ENCODE assay signal across 14 cellular contexts in the genomic region with DNA sequence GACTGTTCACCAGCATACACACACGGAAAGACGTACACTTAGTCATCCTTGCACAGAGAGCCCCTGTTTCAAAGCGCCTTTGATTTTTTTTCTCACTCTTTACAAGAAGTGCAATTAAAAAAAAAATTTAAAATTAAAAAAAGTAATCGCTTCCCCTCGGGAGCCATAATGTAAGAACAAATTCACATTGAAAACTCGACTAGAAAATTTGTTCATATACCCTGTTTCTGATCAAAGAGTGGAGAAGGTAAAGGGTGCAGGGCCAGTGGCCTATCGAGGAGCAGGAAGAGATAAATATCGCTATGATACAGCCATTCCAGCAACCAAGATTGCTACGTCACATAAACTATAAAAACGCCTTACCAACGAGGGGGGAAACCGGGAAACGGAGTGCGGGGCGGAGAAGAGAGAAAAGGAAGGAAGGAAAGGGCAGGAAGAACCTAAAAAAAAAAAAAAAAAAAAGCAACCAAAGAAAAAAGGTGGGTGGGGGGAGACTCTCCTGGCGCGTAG. TPM values are rescaled to one million over a fixed set of nuclear protein-coding genes. Genes with fewer than 3 reads are reported as not detected.
DNase-seq lines count a peak whose midpoint lies in the region; ATAC-seq and TF ChIP-seq lines count a peak whose summit lies in the region.
"Had no signal": no experiment of that assay in that cellular context is flagged by ENCODE, and none has a peak within 500 bp of the region (broad histone marks: within the 10 kb centered on the region; RNA-seq: fewer than 3 reads in every experiment).

No MANE protein-coding gene starts in this region.

- H3K27ac Mint-ChIP-seq in activated naive CD8-positive, alpha-beta T cell treated with anti-CD3 and anti-CD28 coated beads, Interleukin-2, amount 50 U/mL, for 24 hours, result no peak overlapping the region
- H3K27ac Mint-ChIP-seq: dendritic cell treated with granulocyte-macrophage colony-stimulating factor and Interleukin-4, amounts not matched to agents 40 ng/mL and 50 ng/mL, for 4 days had no signal

- H3K27me3 ChIP-seq in WERI-Rb-1 (ENCODE audit: insufficient read depth, low read depth, severe bottlenecking) (peaks cover 92% of the 10 kb centered on the region), duodenal mucosa (ENCODE audit: control insufficient read depth in 1 of 2, insufficient read depth in 2 of 2, low read length in 2 of 2) (peaks cover 20 to 29% of the 10 kb centered on the region in 2 donors), subcutaneous abdominal adipose tissue (ENCODE audit: control insufficient read depth in 5 of 5, insufficient read depth in 4 of 5, low read length in 5 of 5) (no peaks in the 10 kb centered on the region)
- H3K27me3 ChIP-seq: BLaER1 had no signal

- 22 to 28% methylated on average over 2 to 5 of the region's 17 CpGs for WGBS in mesodermal cell (ENCODE audit: insufficient coverage in 2 of 2), 2 experiments

- no peak for TF ChIP-seq POLR2A in erythroblast (IDR thresholded peaks at IDR 0.05; ENCODE audit: low read length)

- H3K27me3 Mint-ChIP-seq in activated naive CD8-positive, alpha-beta T cell treated with anti-CD3 and anti-CD28 coated beads, Interleukin-2, amount 50 U/mL, for 24 hours, result peaks cover 31% of the 10 kb centered on the region

- H3K9me3 ChIP-seq in WERI-Rb-1 (ENCODE audit: severe bottlenecking) (no peaks in the 10 kb centered on the region), duodenal mucosa (ENCODE audit: control insufficient read depth in 1 of 2, low read length in 2 of 2) (no peaks in the 10 kb centered on the region), mesodermal cell (ENCODE audit: control insufficient read depth, low read length) (no peaks in the 10 kb centered on the region), subcutaneous abdominal adipose tissue (ENCODE audit: control insufficient read depth in 5 of 5, low read length in 5 of 5) (no peaks in the 10 kb centered on the region)

- DNase-seq in WERI-Rb-1 (no peak), dedifferentiated amniotic fluid mesenchymal stem cell (ENCODE audit: extremely low spot score) (no peak), SIG-M5 treated with dmso at 0.1 percent for 504 hours (lab: John Stamatoyannopoulos, UW; ENCODE audit: unreplicated experiment) (no peak), erythroblast (lab: John Stamatoyannopoulos, UW) (no peak)
- DNase-seq in activated naive CD8-positive, alpha-beta T cell treated with anti-CD3 and anti-CD28 coated beads, Interleukin-2, amount 50 U/mL, for 24 hours, result no peak
- DNase-seq: activated CD4-positive, alpha-beta T cell treated with anti-CD3 and anti-CD28 coated beads, Interleukin-2, amount 50 U/mL, for 1 hour; activated gamma-delta T cell; GF-D8; T-helper 1 cell had no signal

- H3K4me1 Mint-ChIP-seq in activated naive CD8-positive, alpha-beta T cell treated with anti-CD3 and anti-CD28 coated beads, Interleukin-2, amount 50 U/mL, for 24 hours, result peaks cover 6% of the 10 kb centered on the region

- no peak for TF ChIP-seq CTCF in WERI-Rb-1 (IDR thresholded peaks at IDR 0.05; ENCODE audit: low read depth, low read length)

- H3K36me3 Mint-ChIP-seq in activated naive CD8-positive, alpha-beta T cell treated with anti-CD3 and anti-CD28 coated beads, Interleukin-2, amount 50 U/mL, for 24 hours (ENCODE audit: low read depth), result no peaks in the 10 kb centered on the region

- no peak for ATAC-seq in activated naive CD8-positive, alpha-beta T cell treated with anti-CD3 and anti-CD28 coated beads, Interleukin-2, amount 50 U/mL, for 24 hours

- H3K4me3 ChIP-seq in WERI-Rb-1 (ENCODE audit: low read depth, low read length), result no peak overlapping the region
- H3K4me3 ChIP-seq in duodenal mucosa (ENCODE audit: low read depth in 1 of 2, low read length in 2 of 2), result peak overlapping the region; percentile 17 to 21
- peak overlapping the region; percentile 7 for H3K4me3 ChIP-seq in mesodermal cell (ENCODE audit: extremely low read depth, insufficient read depth, low read length, poor library complexity, severe bottlenecking)
- peak overlapping the region in 3 of 5 donors; percentile 50 to 60 (median 55) for H3K4me3 ChIP-seq in subcutaneous abdominal adipose tissue (ENCODE audit: low read depth in 1 of 5, low read length in 5 of 5)
- H3K4me3 ChIP-seq: BLaER1 had no signal

- H3K9me3 Mint-ChIP-seq in activated naive CD8-positive, alpha-beta T cell treated with anti-CD3 and anti-CD28 coated beads, Interleukin-2, amount 50 U/mL, for 24 hours, result no peaks in the 10 kb centered on the region

- no peak overlapping the region for H3K4me3 Mint-ChIP-seq in activated naive CD8-positive, alpha-beta T cell treated with anti-CD3 and anti-CD28 coated beads, Interleukin-2, amount 50 U/mL, for 24 hours
- H3K4me3 Mint-ChIP-seq: dendritic cell treated with granulocyte-macrophage colony-stimulating factor and Interleukin-4, amounts not matched to agents 40 ng/mL and 50 ng/mL, for 4 days had no signal

- H3K27ac ChIP-seq in WERI-Rb-1 (peak overlapping the region; percentile 79), duodenal mucosa (ENCODE audit: low read depth, low read length) (peak overlapping the region; percentile 75), mesodermal cell (ENCODE audit: low read depth, low read length, severe bottlenecking) (peak overlapping the region; percentile 37), subcutaneous abdominal adipose tissue (ENCODE audit: low read depth, low read length) (peak overlapping the region; percentile 92)
- H3K27ac ChIP-seq: BLaER1 had no signal

- H3K9ac ChIP-seq in duodenal mucosa (ENCODE audit: low read depth in 1 of 2, low read length in 2 of 2) (peak overlapping the region in 1 of 2 donors; percentile 37), subcutaneous abdominal adipose tissue (ENCODE audit: low read length in 5 of 5) (peak overlapping the region in 1 of 5 donors; percentile 59)
- H3K9ac ChIP-seq: BLaER1 had no signal

- H3K4me1 ChIP-seq in duodenal mucosa (ENCODE audit: control insufficient read depth in 1 of 2, insufficient read depth in 2 of 2, low read length in 2 of 2), result peaks cover 4% of the 10 kb centered on the region in 2 donors
- H3K4me1 ChIP-seq in mesodermal cell (ENCODE audit: control insufficient read depth, insufficient read depth, low read length, poor library complexity, severe bottlenecking), result peaks cover 15% of the 10 kb centered on the region
- H3K4me1 ChIP-seq in subcutaneous abdominal adipose tissue (ENCODE audit: control insufficient read depth in 5 of 5, insufficient read depth in 5 of 5, low read length in 5 of 5), result peaks cover 12 to 89% (median 82%) of the 10 kb centered on the region in 5 donors
- H3K4me1 ChIP-seq: BLaER1 had no signal

- H3K36me3 ChIP-seq in WERI-Rb-1 (no peaks in the 10 kb centered on the region), duodenal mucosa (ENCODE audit: control insufficient read depth in 1 of 2, insufficient read depth in 2 of 2, low read length in 2 of 2) (no peaks in the 10 kb centered on the region), mesodermal cell (ENCODE audit: control insufficient read depth, insufficient read depth, low read length) (no peaks in the 10 kb centered on the region), subcutaneous abdominal adipose tissue (ENCODE audit: control insufficient read depth in 5 of 5, insufficient read depth in 5 of 5, low read length in 5 of 5) (peaks cover 0 to 6% (median 3%) of the 10 kb centered on the region in 5 donors)
- H3K36me3 ChIP-seq: BLaER1 had no signal

RNA-seq across cellular contexts. Expression of gene HOXA2, which starts 5.0 kb away (rescaled TPM):
- 4.3 TPM for polyA plus RNA-seq in mesodermal cell (2013, experiment 1 of 2)
- polyA plus RNA-seq in mesodermal cell (2013, experiment 2 of 2), result 3.0 TPM

RNA-seq across cellular contexts. Expression of gene HOXA1, which starts 11.6 kb away (rescaled TPM):
- polyA plus RNA-seq in mesodermal cell (2013, experiment 1 of 2), result 7.3 TPM
- 8.7 TPM for polyA plus RNA-seq in mesodermal cell (2013, experiment 2 of 2)

RNA-seq across cellular contexts. Expression of gene HOXA4, which starts 23.1 kb away (rescaled TPM):
- 2.1 TPM for polyA plus RNA-seq in mesodermal cell (2013, experiment 1 of 2)
- 2.3 TPM for polyA plus RNA-seq in mesodermal cell (2013, experiment 2 of 2)

RNA-seq across cellular contexts. Expression of gene HOXA5, which starts 36.0 kb away (rescaled TPM):
- 5.5 TPM for polyA plus RNA-seq in mesodermal cell (2013, experiment 1 of 2)
- polyA plus RNA-seq in mesodermal cell (2013, experiment 2 of 2), result 4.9 TPM

RNA-seq across cellular contexts. Expression of gene HOXA6, which starts 40.1 kb away (rescaled TPM):
- 4.2 TPM for polyA plus RNA-seq in mesodermal cell (2013, experiment 1 of 2)
- 2.2 TPM for polyA plus RNA-seq in mesodermal cell (2013, experiment 2 of 2)

Comparison
In these comparisons a context has a peak if more than half of its experiments do, and no peak if none do; other contexts are left out.
1. H3K27ac ChIP-seq: peak in every context shown above with its lines; median percentile 92 in subcutaneous abdominal adipose tissue; 79 in WERI-Rb-1; 75 in duodenal mucosa; 37 in mesodermal cell.